1 cellular context compared by ENCODE assay signal in genomic region chr20:50390685-50391443, GRCh38.
TF ChIP-seq lines count a peak whose summit lies in the region.

No MANE protein-coding gene starts in this region.

TF ChIP-seq in HepG2, 621 proteins besides CTCF, POLR2A, EP300 and RAD21 (continued from another document and continues in another):
- TF ChIP-seq, protein P1, sequence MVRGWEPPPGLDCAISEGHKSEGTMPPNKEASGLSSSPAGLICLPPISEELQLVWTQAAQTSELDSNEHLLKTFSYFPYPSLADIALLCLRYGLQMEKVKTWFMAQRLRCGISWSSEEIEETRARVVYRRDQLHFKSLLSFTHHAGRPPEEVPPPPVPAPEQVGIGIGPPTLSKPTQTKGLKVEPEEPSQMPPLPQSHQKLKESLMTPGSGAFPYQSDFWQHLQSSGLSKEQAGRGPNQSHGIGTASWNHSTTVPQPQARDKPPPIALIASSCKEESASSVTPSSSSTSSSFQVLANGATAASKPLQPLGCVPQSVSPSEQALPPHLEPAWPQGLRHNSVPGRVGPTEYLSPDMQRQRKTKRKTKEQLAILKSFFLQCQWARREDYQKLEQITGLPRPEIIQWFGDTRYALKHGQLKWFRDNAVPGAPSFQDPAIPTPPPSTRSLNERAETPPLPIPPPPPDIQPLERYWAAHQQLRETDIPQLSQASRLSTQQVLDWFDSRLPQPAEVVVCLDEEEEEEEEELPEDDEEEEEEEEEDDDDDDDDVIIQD (CRISPR knock-in tag; IDR thresholded peaks at IDR 0.05; ENCODE audit: low read depth): no peak
- TF ChIP-seq FLYWCH1 (CRISPR knock-in tag; IDR thresholded peaks at IDR 0.05) (no peak), ARID3A (IDR thresholded peaks at IDR 0.05; ENCODE audit: low read depth, low read length) (0 out of 2 replicates have a peak, but pooled peaks have one; percentile 24), NKX3-1 (CRISPR knock-in tag; IDR thresholded peaks at IDR 0.05) (no peak), ZNF124 (CRISPR knock-in tag; IDR thresholded peaks at IDR 0.05) (no peak), ZNF264 (CRISPR knock-in tag; IDR thresholded peaks at IDR 0.05) (no peak), ZNF772 (CRISPR knock-in tag; IDR thresholded peaks at IDR 0.05) (0 out of 2 replicates have a peak, but pooled peaks have one; percentile 9), ZMAT3 (CRISPR knock-in tag; conservative IDR thresholded peaks at IDR 0.05) (0 out of 2 replicates have a peak, but pooled peaks have one; percentile 3), RXRA (CRISPR knock-in tag; IDR thresholded peaks at IDR 0.05) (no peak), NFRKB (IDR thresholded peaks at IDR 0.05) (no peak), MED1 (CRISPR knock-in tag; IDR thresholded peaks at IDR 0.05) (0 out of 2 replicates have a peak, but pooled peaks have one; percentile 20), CAMTA2 (CRISPR knock-in tag; IDR thresholded peaks at IDR 0.05; ENCODE audit: borderline replicate concordance) (no peak), CENPT (CRISPR knock-in tag; IDR thresholded peaks at IDR 0.05; ENCODE audit: low read depth) (0 out of 2 replicates have a peak, but pooled peaks have one; percentile 30), ZNF775 (CRISPR knock-in tag; IDR thresholded peaks at IDR 0.05; ENCODE audit: borderline replicate concordance) (no peak), MTA1 (CRISPR knock-in tag; IDR thresholded peaks at IDR 0.05; ENCODE audit: borderline replicate concordance) (no peak), EED (CRISPR knock-in tag; IDR thresholded peaks at IDR 0.05) (no peak), ZNF644 (CRISPR knock-in tag; IDR thresholded peaks at IDR 0.05; ENCODE audit: low read depth) (no peak), NBN (conservative IDR thresholded peaks at IDR 0.05) (no peak), RCOR2 (CRISPR knock-in tag; IDR thresholded peaks at IDR 0.05) (no peak), E2F5 (CRISPR knock-in tag; conservative IDR thresholded peaks at IDR 0.05) (peak; percentile 34; the same call in 1 of the 2 replicates), E2F2 (CRISPR knock-in tag; IDR thresholded peaks at IDR 0.05; ENCODE audit: borderline replicate concordance) (no peak; the same call in 1 of the 2 replicates), SIN3B (IDR thresholded peaks at IDR 0.05; ENCODE audit: low read length) (no peak), ZNF75D (CRISPR knock-in tag; IDR thresholded peaks at IDR 0.05; ENCODE audit: borderline replicate concordance) (no peak), MATR3 (CRISPR knock-in tag; IDR thresholded peaks at IDR 0.05) (no peak), FOSL2 (CRISPR knock-in tag; IDR thresholded peaks at IDR 0.05) (no peak; the same call in 1 of the 2 replicates)
- TF ChIP-seq, protein P2, sequence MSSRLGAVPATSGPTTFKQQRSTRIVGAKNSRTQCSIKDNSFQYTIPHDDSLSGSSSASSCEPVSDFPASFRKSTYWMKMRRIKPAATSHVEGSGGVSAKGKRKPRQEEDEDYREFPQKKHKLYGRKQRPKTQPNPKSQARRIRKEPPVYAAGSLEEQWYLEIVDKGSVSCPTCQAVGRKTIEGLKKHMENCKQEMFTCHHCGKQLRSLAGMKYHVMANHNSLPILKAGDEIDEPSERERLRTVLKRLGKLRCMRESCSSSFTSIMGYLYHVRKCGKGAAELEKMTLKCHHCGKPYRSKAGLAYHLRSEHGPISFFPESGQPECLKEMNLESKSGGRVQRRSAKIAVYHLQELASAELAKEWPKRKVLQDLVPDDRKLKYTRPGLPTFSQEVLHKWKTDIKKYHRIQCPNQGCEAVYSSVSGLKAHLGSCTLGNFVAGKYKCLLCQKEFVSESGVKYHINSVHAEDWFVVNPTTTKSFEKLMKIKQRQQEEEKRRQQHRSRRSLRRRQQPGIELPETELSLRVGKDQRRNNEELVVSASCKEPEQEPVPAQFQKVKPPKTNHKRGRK (CRISPR knock-in tag; IDR thresholded peaks at IDR 0.05): no peak
- TF ChIP-seq, protein P3, sequence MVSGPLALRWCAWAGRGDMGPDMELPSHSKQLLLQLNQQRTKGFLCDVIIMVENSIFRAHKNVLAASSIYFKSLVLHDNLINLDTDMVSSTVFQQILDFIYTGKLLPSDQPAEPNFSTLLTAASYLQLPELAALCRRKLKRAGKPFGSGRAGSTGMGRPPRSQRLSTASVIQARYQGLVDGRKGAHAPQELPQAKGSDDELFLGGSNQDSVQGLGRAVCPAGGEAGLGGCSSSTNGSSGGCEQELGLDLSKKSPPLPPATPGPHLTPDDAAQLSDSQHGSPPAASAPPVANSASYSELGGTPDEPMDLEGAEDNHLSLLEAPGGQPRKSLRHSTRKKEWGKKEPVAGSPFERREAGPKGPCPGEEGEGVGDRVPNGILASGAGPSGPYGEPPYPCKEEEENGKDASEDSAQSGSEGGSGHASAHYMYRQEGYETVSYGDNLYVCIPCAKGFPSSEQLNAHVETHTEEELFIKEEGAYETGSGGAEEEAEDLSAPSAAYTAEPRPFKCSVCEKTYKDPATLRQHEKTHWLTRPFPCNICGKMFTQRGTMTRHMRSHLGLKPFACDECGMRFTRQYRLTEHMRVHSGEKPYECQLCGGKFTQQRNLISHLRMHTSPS (CRISPR knock-in tag; IDR thresholded peaks at IDR 0.05; ENCODE audit: low read depth): no peak
- TF ChIP-seq, protein P4, sequence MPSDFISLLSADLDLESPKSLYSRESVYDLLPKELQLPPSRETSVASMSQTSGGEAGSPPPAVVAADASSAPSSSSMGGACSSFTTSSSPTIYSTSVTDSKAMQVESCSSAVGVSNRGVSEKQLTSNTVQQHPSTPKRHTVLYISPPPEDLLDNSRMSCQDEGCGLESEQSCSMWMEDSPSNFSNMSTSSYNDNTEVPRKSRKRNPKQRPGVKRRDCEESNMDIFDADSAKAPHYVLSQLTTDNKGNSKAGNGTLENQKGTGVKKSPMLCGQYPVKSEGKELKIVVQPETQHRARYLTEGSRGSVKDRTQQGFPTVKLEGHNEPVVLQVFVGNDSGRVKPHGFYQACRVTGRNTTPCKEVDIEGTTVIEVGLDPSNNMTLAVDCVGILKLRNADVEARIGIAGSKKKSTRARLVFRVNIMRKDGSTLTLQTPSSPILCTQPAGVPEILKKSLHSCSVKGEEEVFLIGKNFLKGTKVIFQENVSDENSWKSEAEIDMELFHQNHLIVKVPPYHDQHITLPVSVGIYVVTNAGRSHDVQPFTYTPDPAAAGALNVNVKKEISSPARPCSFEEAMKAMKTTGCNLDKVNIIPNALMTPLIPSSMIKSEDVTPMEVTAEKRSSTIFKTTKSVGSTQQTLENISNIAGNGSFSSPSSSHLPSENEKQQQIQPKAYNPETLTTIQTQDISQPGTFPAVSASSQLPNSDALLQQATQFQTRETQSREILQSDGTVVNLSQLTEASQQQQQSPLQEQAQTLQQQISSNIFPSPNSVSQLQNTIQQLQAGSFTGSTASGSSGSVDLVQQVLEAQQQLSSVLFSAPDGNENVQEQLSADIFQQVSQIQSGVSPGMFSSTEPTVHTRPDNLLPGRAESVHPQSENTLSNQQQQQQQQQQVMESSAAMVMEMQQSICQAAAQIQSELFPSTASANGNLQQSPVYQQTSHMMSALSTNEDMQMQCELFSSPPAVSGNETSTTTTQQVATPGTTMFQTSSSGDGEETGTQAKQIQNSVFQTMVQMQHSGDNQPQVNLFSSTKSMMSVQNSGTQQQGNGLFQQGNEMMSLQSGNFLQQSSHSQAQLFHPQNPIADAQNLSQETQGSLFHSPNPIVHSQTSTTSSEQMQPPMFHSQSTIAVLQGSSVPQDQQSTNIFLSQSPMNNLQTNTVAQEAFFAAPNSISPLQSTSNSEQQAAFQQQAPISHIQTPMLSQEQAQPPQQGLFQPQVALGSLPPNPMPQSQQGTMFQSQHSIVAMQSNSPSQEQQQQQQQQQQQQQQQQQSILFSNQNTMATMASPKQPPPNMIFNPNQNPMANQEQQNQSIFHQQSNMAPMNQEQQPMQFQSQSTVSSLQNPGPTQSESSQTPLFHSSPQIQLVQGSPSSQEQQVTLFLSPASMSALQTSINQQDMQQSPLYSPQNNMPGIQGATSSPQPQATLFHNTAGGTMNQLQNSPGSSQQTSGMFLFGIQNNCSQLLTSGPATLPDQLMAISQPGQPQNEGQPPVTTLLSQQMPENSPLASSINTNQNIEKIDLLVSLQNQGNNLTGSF (CRISPR knock-in tag; IDR thresholded peaks at IDR 0.05): 0 out of 2 replicates have a peak, but pooled peaks have one; percentile 22
- TF ChIP-seq, protein P5, sequence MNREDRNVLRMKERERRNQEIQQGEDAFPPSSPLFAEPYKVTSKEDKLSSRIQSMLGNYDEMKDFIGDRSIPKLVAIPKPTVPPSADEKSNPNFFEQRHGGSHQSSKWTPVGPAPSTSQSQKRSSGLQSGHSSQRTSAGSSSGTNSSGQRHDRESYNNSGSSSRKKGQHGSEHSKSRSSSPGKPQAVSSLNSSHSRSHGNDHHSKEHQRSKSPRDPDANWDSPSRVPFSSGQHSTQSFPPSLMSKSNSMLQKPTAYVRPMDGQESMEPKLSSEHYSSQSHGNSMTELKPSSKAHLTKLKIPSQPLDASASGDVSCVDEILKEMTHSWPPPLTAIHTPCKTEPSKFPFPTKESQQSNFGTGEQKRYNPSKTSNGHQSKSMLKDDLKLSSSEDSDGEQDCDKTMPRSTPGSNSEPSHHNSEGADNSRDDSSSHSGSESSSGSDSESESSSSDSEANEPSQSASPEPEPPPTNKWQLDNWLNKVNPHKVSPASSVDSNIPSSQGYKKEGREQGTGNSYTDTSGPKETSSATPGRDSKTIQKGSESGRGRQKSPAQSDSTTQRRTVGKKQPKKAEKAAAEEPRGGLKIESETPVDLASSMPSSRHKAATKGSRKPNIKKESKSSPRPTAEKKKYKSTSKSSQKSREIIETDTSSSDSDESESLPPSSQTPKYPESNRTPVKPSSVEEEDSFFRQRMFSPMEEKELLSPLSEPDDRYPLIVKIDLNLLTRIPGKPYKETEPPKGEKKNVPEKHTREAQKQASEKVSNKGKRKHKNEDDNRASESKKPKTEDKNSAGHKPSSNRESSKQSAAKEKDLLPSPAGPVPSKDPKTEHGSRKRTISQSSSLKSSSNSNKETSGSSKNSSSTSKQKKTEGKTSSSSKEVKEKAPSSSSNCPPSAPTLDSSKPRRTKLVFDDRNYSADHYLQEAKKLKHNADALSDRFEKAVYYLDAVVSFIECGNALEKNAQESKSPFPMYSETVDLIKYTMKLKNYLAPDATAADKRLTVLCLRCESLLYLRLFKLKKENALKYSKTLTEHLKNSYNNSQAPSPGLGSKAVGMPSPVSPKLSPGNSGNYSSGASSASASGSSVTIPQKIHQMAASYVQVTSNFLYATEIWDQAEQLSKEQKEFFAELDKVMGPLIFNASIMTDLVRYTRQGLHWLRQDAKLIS (CRISPR knock-in tag; IDR thresholded peaks at IDR 0.05): no peak
- TF ChIP-seq, protein P6, sequence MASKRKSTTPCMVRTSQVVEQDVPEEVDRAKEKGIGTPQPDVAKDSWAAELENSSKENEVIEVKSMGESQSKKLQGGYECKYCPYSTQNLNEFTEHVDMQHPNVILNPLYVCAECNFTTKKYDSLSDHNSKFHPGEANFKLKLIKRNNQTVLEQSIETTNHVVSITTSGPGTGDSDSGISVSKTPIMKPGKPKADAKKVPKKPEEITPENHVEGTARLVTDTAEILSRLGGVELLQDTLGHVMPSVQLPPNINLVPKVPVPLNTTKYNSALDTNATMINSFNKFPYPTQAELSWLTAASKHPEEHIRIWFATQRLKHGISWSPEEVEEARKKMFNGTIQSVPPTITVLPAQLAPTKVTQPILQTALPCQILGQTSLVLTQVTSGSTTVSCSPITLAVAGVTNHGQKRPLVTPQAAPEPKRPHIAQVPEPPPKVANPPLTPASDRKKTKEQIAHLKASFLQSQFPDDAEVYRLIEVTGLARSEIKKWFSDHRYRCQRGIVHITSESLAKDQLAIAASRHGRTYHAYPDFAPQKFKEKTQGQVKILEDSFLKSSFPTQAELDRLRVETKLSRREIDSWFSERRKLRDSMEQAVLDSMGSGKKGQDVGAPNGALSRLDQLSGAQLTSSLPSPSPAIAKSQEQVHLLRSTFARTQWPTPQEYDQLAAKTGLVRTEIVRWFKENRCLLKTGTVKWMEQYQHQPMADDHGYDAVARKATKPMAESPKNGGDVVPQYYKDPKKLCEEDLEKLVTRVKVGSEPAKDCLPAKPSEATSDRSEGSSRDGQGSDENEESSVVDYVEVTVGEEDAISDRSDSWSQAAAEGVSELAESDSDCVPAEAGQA (IDR thresholded peaks at IDR 0.05; ENCODE audit: low read depth): no peak
- TF ChIP-seq, protein P6 (CRISPR knock-in tag; IDR thresholded peaks at IDR 0.05; ENCODE audit: borderline replicate concordance): 0 out of 2 replicates have a peak, but pooled peaks have one; percentile 14
